Comparison of ENCODE assay signal across 12 cellular contexts in genomic region chr15:82966671-82967071, GRCh38. TPM values are rescaled to one million over a fixed set of nuclear protein-coding genes. Genes with fewer than 3 reads are reported as not detected.
DNase-seq lines count a peak whose midpoint lies in the region; ATAC-seq and TF ChIP-seq lines count a peak whose summit lies in the region.
"Had no signal": no experiment of that assay in that cellular context is flagged by ENCODE, and none has a peak within 500 bp of the region (broad histone marks: within the 10 kb centered on the region; RNA-seq: fewer than 3 reads in every experiment).

No MANE protein-coding gene starts in this region.

- DNase-seq in activated CD4-positive, alpha-beta memory T cell treated with anti-CD3 and anti-CD28 coated beads, Interleukin-2, amount 10 ng/mL, durations not matched to agents 7 days and 5 days, result peak; percentile 68
- no peak for DNase-seq in central memory CD4-positive, alpha-beta T cell
- DNase-seq in OCI-LY7 (ENCODE audit: low spot score), result no peak
- DNase-seq in NCI-H2107 (lab: John Stamatoyannopoulos, UW), result no peak
- DNase-seq in DMS53 (lab: John Stamatoyannopoulos, UW), result no peak
- DNase-seq: activated CD4-positive, CD25-positive, alpha-beta regulatory T cell treated with anti-CD3 and anti-CD28 coated beads, Interleukin-2, amount 50 U/mL, for 72 hours; HCEC 1CT; NCI-H1092; Peyer's patch had no signal

- TF ChIP-seq CTCF in OCI-LY7 (conservative IDR thresholded peaks at IDR 0.05; ENCODE audit: low read length), result no peak

- intact Hi-C loops in OCI-LY7 (cut with micrococcal nuclease; ENCODE audit: unreplicated experiment), result no loop called here

- no TSS peak for BruUV-seq in OCI-LY7 (replicated peaks; lab: Mats Ljungman, UMichigan)

- POLR2A ChIA-PET in activated CD4-positive, alpha-beta memory T cell treated with anti-CD3 and anti-CD28 coated beads, Interleukin-2, amount 10 ng/mL, durations not matched to agents 7 days and 5 days (lab: Charles Lee), result interaction anchor here (1.0 to 1.8 kb wide), 4 partner anchors 15 to 426 kb away, joined by 3 to 7 read pairs (median 4); partner anchors contain the start of genes RAMAC and RPS17
- POLR2A ChIA-PET in OCI-LY7 (lab: Charles Lee), result no interaction called here

- no peaks in the 10 kb centered on the region for H3K79me2 ChIP-seq in OCI-LY7 (ENCODE audit: insufficient read depth, low read depth, low read length)

- H3K4me3 Mint-ChIP-seq in activated CD4-positive, alpha-beta memory T cell treated with anti-CD3 and anti-CD28 coated beads, Interleukin-2, amount 10 ng/mL, durations not matched to agents 7 days and 5 days, result no peak overlapping the region

- H3K4me1 Mint-ChIP-seq in activated CD4-positive, alpha-beta memory T cell treated with anti-CD3 and anti-CD28 coated beads, Interleukin-2, amount 10 ng/mL, durations not matched to agents 7 days and 5 days, result peaks cover 25% of the 10 kb centered on the region

- peak overlapping the region; percentile 71 for H3K27ac Mint-ChIP-seq in activated CD4-positive, alpha-beta memory T cell treated with anti-CD3 and anti-CD28 coated beads, Interleukin-2, amount 10 ng/mL, durations not matched to agents 7 days and 5 days

- H3K36me3 Mint-ChIP-seq in activated CD4-positive, alpha-beta memory T cell treated with anti-CD3 and anti-CD28 coated beads, Interleukin-2, amount 10 ng/mL, durations not matched to agents 7 days and 5 days (ENCODE audit: low read depth), result no peaks in the 10 kb centered on the region

- no peaks in the 10 kb centered on the region for H4K20me1 ChIP-seq in OCI-LY7 (ENCODE audit: insufficient read depth, low read length)

- H3K27me3 Mint-ChIP-seq in activated CD4-positive, alpha-beta memory T cell treated with anti-CD3 and anti-CD28 coated beads, Interleukin-2, amount 10 ng/mL, durations not matched to agents 7 days and 5 days, result peaks cover 25% of the 10 kb centered on the region

- H3K27ac ChIP-seq in OCI-LY7 (ENCODE audit: low read depth, low read length, poor library complexity, severe bottlenecking), result no peak overlapping the region
- H3K27ac ChIP-seq: Peyer's patch had no signal

- CTCF ChIA-PET in activated CD4-positive, alpha-beta memory T cell treated with anti-CD3 and anti-CD28 coated beads, Interleukin-2, amount 10 ng/mL, durations not matched to agents 7 days and 5 days (lab: Charles Lee), result interaction anchor here (1.3 kb wide), 1 partner anchor 33 kb away, joined by 3 read pairs; no protein-coding TSS in a partner anchor
- CTCF ChIA-PET in OCI-LY7 (lab: Charles Lee; ENCODE audit: unreplicated experiment), result no interaction called here

- no peaks in the 10 kb centered on the region for H3K4me1 ChIP-seq in OCI-LY7 (ENCODE audit: insufficient read depth, low read length, poor library complexity, severe bottlenecking)
- H3K4me1 ChIP-seq: Peyer's patch had no signal

- H3K9me3 ChIP-seq in OCI-LY7 (ENCODE audit: low read length), result no peaks in the 10 kb centered on the region
- H3K9me3 ChIP-seq: Peyer's patch had no signal

- no peak overlapping the region for H2AFZ ChIP-seq in OCI-LY7 (ENCODE audit: low read length)

- H3K9me2 ChIP-seq in OCI-LY7 (ENCODE audit: insufficient read depth, low read length), result no peaks in the 10 kb centered on the region

- H3K4me3 ChIP-seq in OCI-LY7 (ENCODE audit: low read depth, low read length, poor library complexity, severe bottlenecking), result no peak overlapping the region
- H3K4me3 ChIP-seq: Peyer's patch had no signal

- H3K9me3 Mint-ChIP-seq in activated CD4-positive, alpha-beta memory T cell treated with anti-CD3 and anti-CD28 coated beads, Interleukin-2, amount 10 ng/mL, durations not matched to agents 7 days and 5 days, result no peaks in the 10 kb centered on the region

- H3K4me2 ChIP-seq in OCI-LY7 (ENCODE audit: low read length), result no peak overlapping the region

- ATAC-seq in GM18519 (IDR thresholded peaks at IDR 0.05; ENCODE audit: low FRiP score, unreplicated experiment) (peak; percentile 62), GM21360 (IDR thresholded peaks at IDR 0.05; ENCODE audit: unreplicated experiment) (peak; percentile 55), HG03064 (IDR thresholded peaks at IDR 0.05; ENCODE audit: low read depth, unreplicated experiment) (peak; percentile 85)

- H3K36me3 ChIP-seq in OCI-LY7 (ENCODE audit: insufficient read depth, low read length), result no peaks in the 10 kb centered on the region
- H3K36me3 ChIP-seq: Peyer's patch had no signal

RNA-seq across cellular contexts. Expression of gene HOMER2, which starts 14.2 kb away (rescaled TPM):
- 10 to 100 TPM; 20.0 to 26.0 TPM for total RNA-seq in activated CD4-positive, alpha-beta memory T cell treated with anti-CD3 and anti-CD28 coated beads, Interleukin-2, amount 10 ng/mL, durations not matched to agents 7 days and 5 days
- total RNA-seq in OCI-LY7 (2014; rRNA removed; shearing (Covaris generic)), result 3.2 and 5.6 TPM in 2 replicates
- 5.6 and 6.3 TPM in 2 replicates for total RNA-seq in OCI-LY7 (2022)

RNA-seq across cellular contexts. Expression of gene RAMAC, which starts 19.3 kb away (rescaled TPM):
- total RNA-seq in activated CD4-positive, alpha-beta memory T cell treated with anti-CD3 and anti-CD28 coated beads, Interleukin-2, amount 10 ng/mL, durations not matched to agents 7 days and 5 days, result 10 to 100 TPM; 24.1 TPM
- total RNA-seq in OCI-LY7 (2014; rRNA removed; shearing (Covaris generic)), result 28.1 and 39.0 TPM in 2 replicates
- 23.4 and 24.0 TPM in 2 replicates for total RNA-seq in OCI-LY7 (2022)

RNA-seq across cellular contexts. Expression of gene C15orf40, which starts 44.8 kb away (rescaled TPM):
- total RNA-seq in activated CD4-positive, alpha-beta memory T cell treated with anti-CD3 and anti-CD28 coated beads, Interleukin-2, amount 10 ng/mL, durations not matched to agents 7 days and 5 days, result 10 to 100 TPM; 23.8 to 25.5 TPM
- 29.9 and 33.8 TPM in 2 replicates for total RNA-seq in OCI-LY7 (2014; rRNA removed; shearing (Covaris generic))
- total RNA-seq in OCI-LY7 (2022), result 37.9 and 45.8 TPM in 2 replicates
